Comparison of ENCODE assay signal across 8 cellular contexts in the genomic region with DNA sequence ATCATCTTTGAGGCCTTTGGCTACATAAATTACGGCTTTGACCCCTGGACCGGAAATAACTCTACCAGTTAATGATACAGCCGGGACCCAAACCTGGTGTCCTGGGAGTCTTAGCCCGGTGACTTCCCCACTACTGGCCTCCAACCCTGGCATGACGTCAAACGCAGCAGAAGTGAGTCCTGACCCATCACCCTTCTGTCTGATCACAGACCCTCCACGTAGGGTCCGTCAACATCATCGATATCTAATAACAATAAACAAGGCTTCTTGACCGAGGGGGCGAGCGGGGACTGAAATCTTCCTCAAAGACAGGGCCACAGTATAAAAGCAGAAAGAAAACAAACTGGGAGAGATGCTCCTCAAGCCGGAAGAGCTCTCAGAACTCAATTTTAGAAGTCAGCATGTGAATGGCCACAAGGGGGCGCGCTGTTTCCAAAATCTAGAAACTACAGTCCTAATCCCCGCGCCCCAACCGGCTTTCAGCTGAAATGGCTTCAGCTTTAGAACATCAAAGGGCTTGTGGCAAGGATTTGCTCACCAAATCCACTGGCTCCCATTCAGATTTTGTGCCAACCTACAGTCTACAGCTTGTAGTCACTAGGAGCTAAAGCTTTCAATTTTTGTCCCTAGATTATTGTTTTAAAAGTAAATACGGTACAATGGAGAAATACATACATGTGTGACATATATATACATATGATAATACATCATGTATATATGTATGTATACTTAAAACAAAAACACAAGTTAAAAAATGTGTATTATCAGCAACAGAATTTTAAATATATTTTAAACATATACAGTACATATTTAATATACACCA. TPM values are rescaled to one million over a fixed set of nuclear protein-coding genes. Genes with fewer than 3 reads are reported as not detected.
DNase-seq lines count a peak whose midpoint lies in the region; ATAC-seq and TF ChIP-seq lines count a peak whose summit lies in the region.

No MANE protein-coding gene starts in this region.

- no peak for TF ChIP-seq POLR2A in gastrocnemius medialis (IDR thresholded peaks at IDR 0.05)

- DNase-seq in GM06990 (ENCODE audit: extremely low read depth, insufficient read length): peak; percentile 73
- DNase-seq in NCI-H2081 (lab: John Stamatoyannopoulos, UW): peak; percentile 84 to 87
- DNase-seq in T-helper 22 cell (ENCODE audit: low read depth): peak; percentile 76
- DNase-seq in ascending aorta (ENCODE audit: low spot score in 2 of 2): peak; percentile 46 to 98
- peak; percentile 65 for DNase-seq in hepatic stellate cell (ENCODE audit: low spot score)
- peak; percentile 79 to 86 for DNase-seq in gastrocnemius medialis

- H3K27ac ChIP-seq in ascending aorta (no peak overlapping the region), gastrocnemius medialis (no peak overlapping the region)

- H3K9me3 ChIP-seq in ascending aorta (no peaks in the 10 kb centered on the region), gastrocnemius medialis (no peaks in the 10 kb centered on the region)

- H3K4me1 ChIP-seq in ascending aorta (peaks cover 0 to 2% of the 10 kb centered on the region in 2 donors), gastrocnemius medialis (no peaks in the 10 kb centered on the region)

- in situ Hi-C loops in gastrocnemius medialis (cut with MboI; ENCODE audit: low sequenced_read_pairs in 4 of 4): loop anchor here in 2 of 4 donors (5.0 to 10.0 kb wide), 3 partner anchors 268 to 381 kb away; a partner anchor contains a TSS

- intact Hi-C loops in ascending aorta (cut with DNase I): loop anchor here (1.0 to 10.0 kb wide), 5 partner anchors 209 to 759 kb away; a partner anchor contains a TSS
- intact Hi-C loops in gastrocnemius medialis (cut with DNase I; ENCODE audit: low total_unique reads): loop anchor here (1.0 to 10.0 kb wide), 2 partner anchors 274 to 381 kb away; a partner anchor contains a TSS

- H3K4me3 ChIP-seq in GM06990 (replicated peaks; ENCODE audit: low read depth, low read length) (peak overlapping the region; percentile 46), ascending aorta (no peak overlapping the region), gastrocnemius medialis (no peak overlapping the region)

- H3K27me3 ChIP-seq in GM06990 (replicated peaks; ENCODE audit: control insufficient read depth, insufficient read depth, low read length) (no peaks in the 10 kb centered on the region), ascending aorta (no peaks in the 10 kb centered on the region), gastrocnemius medialis (no peaks in the 10 kb centered on the region)

- H3K36me3 ChIP-seq in GM06990 (ENCODE audit: control insufficient read depth, insufficient read depth, low read length) (no peaks in the 10 kb centered on the region), ascending aorta (no peaks in the 10 kb centered on the region), gastrocnemius medialis (no peaks in the 10 kb centered on the region)

- TF ChIP-seq CTCF in GM06990 (IDR thresholded peaks at IDR 0.05; ENCODE audit: insufficient read depth, low read length, poor library complexity, severe bottlenecking) (peak; percentile 76), ascending aorta (IDR thresholded peaks at IDR 0.05) (peak; percentile 83 to 92 (median 90)), gastrocnemius medialis (IDR thresholded peaks at IDR 0.05 in 4 of 5, conservative IDR thresholded peaks at IDR 0.05 in 1 of 5) (peak; percentile 81 to 94 (median 90))

- ATAC-seq in HG02884 (IDR thresholded peaks at IDR 0.05; ENCODE audit: unreplicated experiment) (peak; percentile 29), gastrocnemius medialis (peak; percentile 85 to 92), HG03097 (IDR thresholded peaks at IDR 0.05; ENCODE audit: low FRiP score, unreplicated experiment) (no peak)

RNA-seq across cellular contexts. Expression of a gene that starts 46.4 kb away (rescaled TPM):
- total RNA-seq in ascending aorta (not detected), gastrocnemius medialis (under 1 TPM in 3 of 4 donors, not detected in 1; 0.07 to 0.56 (median 0.20) TPM)
